ENCODE assay signal across 11 cellular contexts in genomic region chr19:10226376-10227214, GRCh38. TPM values are rescaled to one million over a fixed set of nuclear protein-coding genes. Genes with fewer than 3 reads are reported as not detected.
DNase-seq lines count a peak whose midpoint lies in the region; ATAC-seq and TF ChIP-seq lines count a peak whose summit lies in the region.
"Had no signal": no experiment of that assay in that cellular context is flagged by ENCODE, and none has a peak within 500 bp of the region (broad histone marks: within the 10 kb centered on the region; RNA-seq: fewer than 3 reads in every experiment).

No MANE protein-coding gene starts in this region.

- WGBS in mammary epithelial cell (ENCODE audit: low coverage, missing lambda C conversion rate) = 48% methylated on average over 11 of the region's 17 CpGs
- 54% methylated on average over 12 of the region's 17 CpGs for WGBS in hepatocyte (ENCODE audit: low lambda C conversion rate, missing lambda C conversion rate)

- no TSS peak for BruUV-seq in mammary epithelial cell (replicated peaks; lab: Mats Ljungman, UMichigan)

- no peaks in the 10 kb centered on the region for H3K9me2 ChIP-seq in hepatocyte (replicated peaks; ENCODE audit: insufficient read depth)

- dilution Hi-C loops in mammary epithelial cell (cut with HindIII; ENCODE audit: low sequenced_read_pairs) = loop anchor here (25.0 kb wide), 1 partner anchor 289 kb away; the partner anchor contains the start of gene OLFM2

- peaks cover 10 to 23% (median 12%) of the 10 kb centered on the region in 4 donors for H3K4me1 Mint-ChIP-seq in naive thymus-derived CD8-positive, alpha-beta T cell

- peaks cover 0 to 3% (median 2%) of the 10 kb centered on the region in 3 donors for H3K36me3 Mint-ChIP-seq in naive thymus-derived CD8-positive, alpha-beta T cell

- H3K9me3 Mint-ChIP-seq in naive thymus-derived CD8-positive, alpha-beta T cell = no peaks in the 10 kb centered on the region
- H3K9me3 Mint-ChIP-seq: naive thymus-derived CD4-positive, alpha-beta T cell had no signal

- no peak for ATAC-seq in HG03378 (IDR thresholded peaks at IDR 0.05; ENCODE audit: unreplicated experiment)
- no peak for ATAC-seq in GM19035 (IDR thresholded peaks at IDR 0.05; ENCODE audit: unreplicated experiment)
- ATAC-seq in HG03460 (IDR thresholded peaks at IDR 0.05; ENCODE audit: unreplicated experiment) = no peak
- ATAC-seq in naive thymus-derived CD8-positive, alpha-beta T cell = no peak
- ATAC-seq: naive thymus-derived CD4-positive, alpha-beta T cell had no signal

- H2AFZ ChIP-seq in mammary epithelial cell (ENCODE audit: low read depth, low read length) (peak overlapping the region; percentile 7), hepatocyte (no peak overlapping the region)

- H3K27me3 ChIP-seq in mammary epithelial cell (ENCODE audit: insufficient read depth, low read length) (no peaks in the 10 kb centered on the region), hepatocyte (no peaks in the 10 kb centered on the region)

- DNase-seq in ELR (ENCODE audit: low read depth) (peak; percentile 71), mammary epithelial cell (no peak), hepatocyte (ENCODE audit: low spot score) (peak; percentile 86)
- DNase-seq in naive thymus-derived CD8-positive, alpha-beta T cell = no peak
- DNase-seq: naive thymus-derived CD4-positive, alpha-beta T cell; NCI-H345 had no signal

- H3K9ac ChIP-seq in mammary epithelial cell (ENCODE audit: insufficient read depth, low read length) = no peak overlapping the region

- no peak overlapping the region for H3K4me3 Mint-ChIP-seq in naive thymus-derived CD8-positive, alpha-beta T cell
- H3K4me3 Mint-ChIP-seq: naive thymus-derived CD4-positive, alpha-beta T cell had no signal

- H4K20me1 ChIP-seq in mammary epithelial cell (ENCODE audit: insufficient read depth, low read length) (no peaks in the 10 kb centered on the region), hepatocyte (ENCODE audit: insufficient read depth, poor library complexity, severe bottlenecking) (peaks cover 10% of the 10 kb centered on the region)

- no peak overlapping the region for H3K4me2 ChIP-seq in mammary epithelial cell (ENCODE audit: insufficient read depth, low read depth, low read length)
- peak overlapping the region; percentile 80 for H3K4me2 ChIP-seq in hepatocyte

- peak overlapping the region in 1 of 10 donors; percentile 25 for H3K27ac Mint-ChIP-seq in naive thymus-derived CD8-positive, alpha-beta T cell

- H3K79me2 ChIP-seq in mammary epithelial cell (ENCODE audit: insufficient read depth, low read length) (no peaks in the 10 kb centered on the region), hepatocyte (peaks cover 74% of the 10 kb centered on the region)

- POLR2A ChIA-PET in naive thymus-derived CD8-positive, alpha-beta T cell (lab: Charles Lee) = interaction anchor here (0.5 to 0.6 kb wide), 3 partner anchors 15 to 125 kb away, joined by 3 to 4 read pairs (median 3); no protein-coding TSS in a partner anchor

- H3K36me3 ChIP-seq in mammary epithelial cell (ENCODE audit: insufficient read depth, low read length) (no peaks in the 10 kb centered on the region), hepatocyte (replicated peaks; ENCODE audit: insufficient read depth, low read depth) (no peaks in the 10 kb centered on the region)

- CTCF ChIA-PET in mammary epithelial cell (lab: Charles Lee; ENCODE audit: low non-redundant PET) = interaction anchor here (0.6 kb wide), 1 partner anchor 65 kb away, joined by 6 read pairs; no protein-coding TSS in a partner anchor

- H3K9me3 ChIP-seq in mammary epithelial cell (replicated peaks; ENCODE audit: insufficient read depth, low read length) = no peaks in the 10 kb centered on the region
- H3K9me3 ChIP-seq in hepatocyte (ENCODE audit: low read depth) = no peaks in the 10 kb centered on the region
- H3K9me3 ChIP-seq: thoracic aorta had no signal

- no peak overlapping the region for H3K4me3 ChIP-seq in mammary epithelial cell (replicated peaks in 1 of 3; ENCODE audit: insufficient read depth in 1 of 3, low read depth in 2 of 3, low read length in 3 of 3)
- no peak overlapping the region for H3K4me3 ChIP-seq in hepatocyte
- no peak overlapping the region for H3K4me3 ChIP-seq in skin epidermis
- H3K4me3 ChIP-seq: thoracic aorta had no signal

- H3K4me1 ChIP-seq in mammary epithelial cell (ENCODE audit: insufficient read depth, low read length) (peaks cover 17% of the 10 kb centered on the region), hepatocyte (ENCODE audit: insufficient read depth) (peaks cover 10% of the 10 kb centered on the region)

- intact Hi-C loops in mammary epithelial cell (cut with micrococcal nuclease) = no loop called here

- in situ Hi-C loops in mammary epithelial cell (cut with MboI; ENCODE audit: low sequenced_read_pairs in 2 of 2) = no loop called here

- H3K27me3 Mint-ChIP-seq in naive thymus-derived CD8-positive, alpha-beta T cell = no peaks in the 10 kb centered on the region
- H3K27me3 Mint-ChIP-seq: naive thymus-derived CD4-positive, alpha-beta T cell had no signal

- H3K27ac ChIP-seq in mammary epithelial cell (ENCODE audit: insufficient read depth, low read depth, low read length) (no peak overlapping the region), hepatocyte (peak overlapping the region; percentile 98), skin epidermis (peak overlapping the region in 19 of 21 experiments; percentile 14 to 86 (median 55))

- TF ChIP-seq CTCF in mammary epithelial cell (conservative IDR thresholded peaks at IDR 0.05 in 1 of 2, IDR thresholded peaks at IDR 0.05 in 1 of 2; ENCODE audit: extremely low read depth in 1 of 2, insufficient read depth in 1 of 2, low read depth in 1 of 2, low read length in 2 of 2) = no peak
- TF ChIP-seq CTCF in hepatocyte (IDR thresholded peaks at IDR 0.05; ENCODE audit: poor library complexity) = no peak

RNA-seq across cellular contexts. Expression of gene S1PR2, which starts 4.5 kb away (rescaled TPM):
- 10 to 100 TPM in 1 of 2 donors, 1 to 10 TPM in 1; 5.6 to 15.3 TPM for total RNA-seq in mammary epithelial cell
- polyA plus RNA-seq in mammary epithelial cell = 2.9 TPM
- polyA minus RNA-seq in mammary epithelial cell = 16.2 TPM
- 14.9 and 16.1 TPM in 2 replicates for total RNA-seq in hepatocyte
- 8.6 and 11.4 TPM in 2 replicates for polyA plus RNA-seq in hepatocyte
- 1 to 10 TPM; 3.0 TPM for total RNA-seq in naive thymus-derived CD8-positive, alpha-beta T cell
- polyA plus RNA-seq in naive thymus-derived CD8-positive, alpha-beta T cell = under 1 TPM; 0.18 to 0.60 (median 0.48) TPM

RNA-seq across cellular contexts. Expression of gene MRPL4, which starts 25.4 kb away (rescaled TPM):
- total RNA-seq in mammary epithelial cell = 10 to 100 TPM; 55.8 to 89.1 TPM
- polyA plus RNA-seq in mammary epithelial cell = 85.2 TPM
- polyA minus RNA-seq in mammary epithelial cell = 35.0 TPM
- total RNA-seq in hepatocyte = 40.1 and 43.7 TPM in 2 replicates
- polyA plus RNA-seq in hepatocyte = 51.4 and 64.1 TPM in 2 replicates
- total RNA-seq in naive thymus-derived CD8-positive, alpha-beta T cell = 10 to 100 TPM; 47.9 to 50.8 TPM
- 10 to 100 TPM; 25.3 to 50.6 (median 31.3) TPM for polyA plus RNA-seq in naive thymus-derived CD8-positive, alpha-beta T cell

RNA-seq across cellular contexts. Expression of gene DNMT1, which starts 31.8 kb away (rescaled TPM):
- 100 to 1,000 TPM in 1 of 2 donors, 10 to 100 TPM in 1; 23.0 to 139 TPM for total RNA-seq in mammary epithelial cell
- polyA plus RNA-seq in mammary epithelial cell = 53.3 TPM
- 263 TPM for polyA minus RNA-seq in mammary epithelial cell
- total RNA-seq in hepatocyte = 35.2 and 55.2 TPM in 2 replicates
- polyA plus RNA-seq in hepatocyte = 62.3 and 63.5 TPM in 2 replicates
- total RNA-seq in naive thymus-derived CD8-positive, alpha-beta T cell = 100 to 1,000 TPM; 228 to 231 TPM
- 100 to 1,000 TPM in 2 of 3 donors, 10 to 100 TPM in 1; 93.7 to 146 (median 142) TPM for polyA plus RNA-seq in naive thymus-derived CD8-positive, alpha-beta T cell

RNA-seq across cellular contexts. Expression of gene ICAM1, which starts 44.3 kb away (rescaled TPM):
- total RNA-seq in mammary epithelial cell (10 to 100 TPM in 1 of 2 donors, 1 to 10 TPM in 1; 1.1 to 60.0 TPM), hepatocyte (19.9 and 25.6 TPM in 2 replicates)
- polyA plus RNA-seq in mammary epithelial cell (2.1 TPM), hepatocyte (19.6 and 25.2 TPM in 2 replicates)
- 3.8 TPM for polyA minus RNA-seq in mammary epithelial cell
- total RNA-seq in naive thymus-derived CD8-positive, alpha-beta T cell = 1 to 10 TPM; 1.9 to 2.0 TPM
- 1 to 10 TPM; 1.2 to 3.9 (median 2.8) TPM for polyA plus RNA-seq in naive thymus-derived CD8-positive, alpha-beta T cell

Comparison
In these comparisons a context has a peak if more than half of its experiments do, and no peak if none do; other contexts are left out.
1. DNase-seq: peak in ELR (single experiment) and hepatocyte (single experiment); none in mammary epithelial cell (single experiment) and naive thymus-derived CD8-positive, alpha-beta T cell (0 of 10).